7 cellular contexts compared by ENCODE assay signal in genomic region chr1:44357710-44358109, GRCh38.
"Had no signal": no experiment of that assay in that cellular context is flagged by ENCODE, and none has a peak within 500 bp of the region (broad histone marks: within the 10 kb centered on the region; RNA-seq: fewer than 3 reads in every experiment).

No MANE protein-coding gene starts in this region.

- DNase-seq: GOT3, H9, HCEC 1CT, KG1 had no signal

- H3K9me3 Mint-ChIP-seq: H9, IgD-negative memory B cell had no signal

- H3K4me3 Mint-ChIP-seq: H9 had no signal

- H3K27me3 Mint-ChIP-seq: IgD-negative memory B cell had no signal

- H3K27ac Mint-ChIP-seq: IgD-negative memory B cell had no signal

- FAIRE-seq: H54, HTR-8/SVneo had no signal
